ENCODE assay signal across 1 cellular context in genomic region chr10:107104026-107104652, GRCh38.
TF ChIP-seq lines count a peak whose summit lies in the region.

No MANE protein-coding gene starts in this region.

TF ChIP-seq in WTC11, 78 proteins besides CTCF, POLR2A, EP300 and RAD21 (continued from another document):
- TF ChIP-seq ERG (CRISPR knock-in tag; IDR thresholded peaks at IDR 0.05) = no peak
- no peak for TF ChIP-seq ATF1 (CRISPR knock-in tag; IDR thresholded peaks at IDR 0.05)
- TF ChIP-seq PREB (CRISPR knock-in tag; IDR thresholded peaks at IDR 0.05; ENCODE audit: borderline replicate concordance) = no peak
- no peak for TF ChIP-seq SP1 (CRISPR knock-in tag; conservative IDR thresholded peaks at IDR 0.05)
